In genomic region chr1:43688594-43689000, GRCh38 we compare ENCODE assay signal across 13 cellular contexts. TPM values are rescaled to one million over a fixed set of nuclear protein-coding genes. Genes with fewer than 3 reads are reported as not detected.
DNase-seq lines count a peak whose midpoint lies in the region; ATAC-seq and TF ChIP-seq lines count a peak whose summit lies in the region.
"Had no signal": no experiment of that assay in that cellular context is flagged by ENCODE, and none has a peak within 500 bp of the region (broad histone marks: within the 10 kb centered on the region; RNA-seq: fewer than 3 reads in every experiment).

No MANE protein-coding gene starts in this region.

- no peak for TF ChIP-seq EP300 in ovary (IDR thresholded peaks at IDR 0.05)

- ATAC-seq in left ventricle myocardium superior: peak; percentile 50
- no peak for ATAC-seq in HG02981 (IDR thresholded peaks at IDR 0.05; ENCODE audit: unreplicated experiment)
- ATAC-seq: Panc1 had no signal

- H3K4me3 ChIP-seq in AG10803 (ENCODE audit: low read length): no peak overlapping the region
- H3K4me3 ChIP-seq in ovary: no peak overlapping the region
- no peak overlapping the region for H3K4me3 ChIP-seq in BE2C (ENCODE audit: low read depth, low read length)

- H3K27me3 ChIP-seq in ovary: no peaks in the 10 kb centered on the region
- H3K27me3 ChIP-seq in BE2C: no peaks in the 10 kb centered on the region

- intact Hi-C loops in left ventricle myocardium superior (cut with micrococcal nuclease) (no loop called here), ovary (cut with DNase I) (no loop called here)

- H3K9me3 ChIP-seq in ovary (no peaks in the 10 kb centered on the region), BE2C (no peaks in the 10 kb centered on the region)

- TF ChIP-seq CTCF in AG10803 (conservative IDR thresholded peaks at IDR 0.05; ENCODE audit: low read length): no peak
- no peak for TF ChIP-seq CTCF in ovary (IDR thresholded peaks at IDR 0.05)
- TF ChIP-seq CTCF in BE2C (IDR thresholded peaks at IDR 0.05; ENCODE audit: low read depth, low read length): no peak

- H3K27ac ChIP-seq in ovary: no peak overlapping the region

- no peak for TF ChIP-seq POLR2A in ovary (IDR thresholded peaks at IDR 0.05)

- H3K4me1 ChIP-seq in ovary (ENCODE audit: insufficient read depth) (no peaks in the 10 kb centered on the region), BE2C (no peaks in the 10 kb centered on the region)

- DNase-seq in AG10803 (ENCODE audit: low read depth) (peak; percentile 91), Kasumi-1 (lab: John Stamatoyannopoulos, UW) (peak; percentile 48), amniotic epithelial cell (ENCODE audit: low read depth) (peak; percentile 84), left ventricle myocardium superior (no peak), ovary (no peak), BE2C (no peak), mesenteric fat pad (ENCODE audit: low spot score) (no peak)
- DNase-seq: activated CD4-positive, alpha-beta T cell treated with anti-CD3 and anti-CD28 coated beads, Interleukin-2, amount 50 U/mL, for 1 hour; Calu3; H7; NCI-H1930 had no signal

- H3K36me3 ChIP-seq in ovary (peaks cover 3% of the 10 kb centered on the region), BE2C (peaks cover 20% of the 10 kb centered on the region)

- 25 to 30% (median 25%) methylated on average over 2 of the region's 2 CpGs for WGBS in ovary, 3 donors

RNA-seq across cellular contexts. Expression of gene ST3GAL3, which starts 18.7 kb away (rescaled TPM):
- 24.7 TPM for total RNA-seq in left ventricle myocardium superior
- 10 to 100 TPM; 11.4 to 40.4 (median 27.1) TPM for total RNA-seq in ovary
- 10 to 100 TPM; 18.5 to 43.3 TPM for polyA plus RNA-seq in ovary
- 16.9 TPM for polyA plus RNA-seq in BE2C (2012; ENCODE audit: insufficient read depth, insufficient read length, low read depth)
- 38.5 TPM for total RNA-seq in mesenteric fat pad

RNA-seq across cellular contexts. Expression of gene KDM4A, which starts 38.6 kb away (rescaled TPM):
- total RNA-seq in left ventricle myocardium superior (17.5 TPM), ovary (10 to 100 TPM; 23.1 to 48.5 (median 34.3) TPM), mesenteric fat pad (32.9 TPM)
- 10 to 100 TPM; 16.5 to 42.8 TPM for polyA plus RNA-seq in ovary
- polyA plus RNA-seq in BE2C (2012; ENCODE audit: insufficient read depth, insufficient read length, low read depth): 16.0 TPM

Comparison
In these comparisons a context has a peak if more than half of its experiments do, and no peak if none do; other contexts are left out.
1. DNase-seq: peak in AG10803 (single experiment), Kasumi-1 (2 of 2) and amniotic epithelial cell (single experiment); none in left ventricle myocardium superior (single experiment), ovary (0 of 5), BE2C (single experiment) and mesenteric fat pad (single experiment).